ENCODE assay signal across 10 cellular contexts in the genomic region with DNA sequence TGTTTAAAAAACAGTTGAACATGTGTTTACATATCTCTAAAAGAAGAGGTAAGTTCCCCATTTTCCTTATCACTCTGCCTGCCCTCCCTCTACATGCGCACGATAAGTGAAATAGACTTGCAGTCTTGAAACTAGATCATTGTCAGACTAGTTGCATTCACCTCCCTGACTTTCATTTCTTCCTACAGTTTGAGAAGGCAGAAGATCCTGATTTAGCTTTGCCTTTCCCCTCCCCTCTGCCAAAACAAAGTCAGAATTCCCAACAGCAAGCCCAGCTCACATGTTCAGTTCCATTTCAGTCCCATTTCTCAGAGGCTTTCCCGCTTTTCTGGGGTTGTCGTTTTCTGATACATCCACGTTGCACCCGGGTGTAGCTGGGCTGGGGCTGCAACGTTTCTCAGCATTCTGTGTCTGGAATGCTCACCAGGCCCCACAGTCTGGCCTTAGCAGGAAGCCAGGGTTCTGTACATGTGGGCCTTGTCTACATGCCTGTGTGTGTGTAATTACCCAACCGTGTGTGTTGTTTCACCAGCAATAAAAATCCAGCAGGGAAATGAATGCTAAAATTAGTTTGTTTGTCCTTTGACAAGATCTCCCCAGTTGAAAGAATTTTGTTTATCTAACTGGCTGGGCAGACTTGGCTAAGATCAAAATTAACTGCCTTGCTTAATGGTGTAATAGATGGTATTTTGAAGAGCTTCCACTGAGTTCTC.
DNase-seq lines count a peak whose midpoint lies in the region; ATAC-seq and TF ChIP-seq lines count a peak whose summit lies in the region.
"Had no signal": no experiment of that assay in that cellular context is flagged by ENCODE, and none has a peak within 500 bp of the region (broad histone marks: within the 10 kb centered on the region; RNA-seq: fewer than 3 reads in every experiment).

No MANE protein-coding gene starts in this region.

- H3K4me2 ChIP-seq in smooth muscle cell, result peak overlapping the region; percentile 75

- POLR2A ChIA-PET in HEK293 (lab: Yijun Ruan, JAX), result no interaction called here

- 14 to 27% methylated on average over 8 of the region's 8 CpGs for WGBS in body of pancreas, 2 donors
- 21% methylated on average over 8 of the region's 8 CpGs for WGBS in smooth muscle cell (ENCODE audit: low lambda C conversion rate)

- no peak for TF ChIP-seq POLR2A in body of pancreas (IDR thresholded peaks at IDR 0.05)
- TF ChIP-seq POLR2A in GM18505 (IDR thresholded peaks at IDR 0.05; ENCODE audit: borderline replicate concordance, extremely low read depth, insufficient read depth, insufficient read length), result no peak

- TF ChIP-seq CTCF in HEK293 (tag by site-specific recombination; IDR thresholded peaks at IDR 0.05), result no peak
- no peak for TF ChIP-seq CTCF in body of pancreas (IDR thresholded peaks at IDR 0.05)
- TF ChIP-seq CTCF in smooth muscle cell (IDR thresholded peaks at IDR 0.05; ENCODE audit: borderline replicate concordance, insufficient read depth, poor library complexity, severe bottlenecking), result no peak

- H3K27ac ChIP-seq in HEK293 (ENCODE audit: extremely low read depth, low read depth, low read length) (peak overlapping the region; percentile 13; the same call in 1 of the 2 replicates), body of pancreas (peak overlapping the region; percentile 57 to 75 (median 64)), smooth muscle cell (ENCODE audit: low read depth) (peak overlapping the region; percentile 97)

- 0 out of 2 replicates have a peak, but pooled peaks cover 3% of the 10 kb centered on the region for H3K4me1 ChIP-seq in HEK293 (ENCODE audit: control insufficient read depth, insufficient read depth, low read length)
- peaks cover 20% of the 10 kb centered on the region for H3K4me1 ChIP-seq in body of pancreas
- peaks cover 21% of the 10 kb centered on the region for H3K4me1 ChIP-seq in smooth muscle cell (ENCODE audit: low read depth)

- ATAC-seq in body of pancreas, result peak; percentile 86
- ATAC-seq in left colon, result peak; percentile 93
- no peak for ATAC-seq in HG02571 (IDR thresholded peaks at IDR 0.05; ENCODE audit: unreplicated experiment)
- no peak for ATAC-seq in GM18505 (IDR thresholded peaks at IDR 0.05; ENCODE audit: unreplicated experiment)
- no peak for ATAC-seq in GM18861 (IDR thresholded peaks at IDR 0.05; ENCODE audit: unreplicated experiment)
- ATAC-seq in HG02840 (IDR thresholded peaks at IDR 0.05; ENCODE audit: low FRiP score, unreplicated experiment), result no peak
- ATAC-seq: activated CD4-positive, alpha-beta T cell treated with anti-CD3 and anti-CD28 coated beads for 36 hours; stimulated activated effector memory CD8-positive, alpha-beta T cell treated with anti-CD3 and anti-CD28 coated beads, Interleukin-12 subunit alpha, Interleukin-12 subunit beta, amount 100 ng/mL, for 72 hours had no signal

- DNase-seq in body of pancreas (peak; percentile 28 to 51 (median 47)), left colon (peak in 1 of 2 donors; percentile 12), smooth muscle cell (lab: John Stamatoyannopoulos, UW; ENCODE audit: unreplicated experiment) (no peak)
- DNase-seq: activated CD4-positive, alpha-beta T cell treated with anti-CD3 and anti-CD28 coated beads for 36 hours had no signal

- peak overlapping the region; percentile 69 for H3K9ac ChIP-seq in smooth muscle cell (ENCODE audit: low read depth)

- peak overlapping the region; percentile 65 for H2AFZ ChIP-seq in smooth muscle cell (ENCODE audit: low read depth)

- CTCF ChIA-PET in HEK293 (lab: Yijun Ruan, JAX), result interaction anchor here (1.5 kb wide), 1 partner anchor 26 kb away, joined by 3 read pairs; no protein-coding TSS in a partner anchor

- H3K27me3 ChIP-seq in body of pancreas (no peaks in the 10 kb centered on the region), smooth muscle cell (ENCODE audit: low read depth) (no peaks in the 10 kb centered on the region)

- intact Hi-C loops in body of pancreas (cut with DNase I) (no loop called here), left colon (cut with DNase I, micrococcal nuclease) (no loop called here)

- H3F3A ChIP-seq in smooth muscle cell (ENCODE audit: low read depth), result peaks cover 40% of the 10 kb centered on the region

- H3K36me3 ChIP-seq in HEK293 (ENCODE audit: control insufficient read depth in 2 of 2, insufficient read depth in 1 of 2, low read length in 2 of 2), result no peaks in the 10 kb centered on the region
- no peaks in the 10 kb centered on the region for H3K36me3 ChIP-seq in body of pancreas (replicated peaks in 1 of 2; ENCODE audit: insufficient read depth in 1 of 2, low read depth in 2 of 2)
- no peaks in the 10 kb centered on the region for H3K36me3 ChIP-seq in smooth muscle cell (ENCODE audit: low read depth)

- H3K4me3 ChIP-seq in HEK293 (ENCODE audit: low read depth, low read length), result no peak overlapping the region
- H3K4me3 ChIP-seq in body of pancreas, result no peak overlapping the region
- peak overlapping the region; percentile 26 for H3K4me3 ChIP-seq in smooth muscle cell

- no peaks in the 10 kb centered on the region for H3K79me2 ChIP-seq in smooth muscle cell (ENCODE audit: low read depth)

- H3K9me3 ChIP-seq in HEK293 (ENCODE audit: control insufficient read depth, insufficient read depth, low read depth, low read length), result no peaks in the 10 kb centered on the region
- no peaks in the 10 kb centered on the region for H3K9me3 ChIP-seq in body of pancreas
- H3K9me3 ChIP-seq in smooth muscle cell (replicated peaks; ENCODE audit: low read depth), result no peaks in the 10 kb centered on the region

- H4K20me1 ChIP-seq in smooth muscle cell (ENCODE audit: low read depth), result no peaks in the 10 kb centered on the region

TF ChIP-seq in HEK293, 187 proteins besides CTCF, POLR2A, EP300 and RAD21:
- TF ChIP-seq ZNF10 (tag by site-specific recombination; IDR thresholded peaks at IDR 0.05), result no peak
- peak; percentile 52; the same call in 1 of the 2 replicates for TF ChIP-seq FEZF1 (tag by site-specific recombination; IDR thresholded peaks at IDR 0.05)
- TF ChIP-seq ZIC2 (tag by site-specific recombination; IDR thresholded peaks at IDR 0.05), result peak; percentile 93

Comparison
In these comparisons a context has a peak if more than half of its experiments do, and no peak if none do; other contexts are left out.
1. H3K27ac ChIP-seq: peak in every context shown above with its lines; median percentile 97 in smooth muscle cell; 64 in body of pancreas; 13 in HEK293.
2. ATAC-seq: peak in body of pancreas (single experiment) and left colon (single experiment); none in HG02571 (single experiment), GM18505 (single experiment), GM18861 (single experiment) and HG02840 (single experiment).